ENCODE assay signal across 27 cellular contexts in genomic region chr4:155954939-155955338, GRCh38. TPM values are rescaled to one million over a fixed set of nuclear protein-coding genes. Genes with fewer than 3 reads are reported as not detected.
DNase-seq lines count a peak whose midpoint lies in the region; ATAC-seq, FAIRE-seq and TF ChIP-seq lines count a peak whose summit lies in the region.
"Had no signal": no experiment of that assay in that cellular context is flagged by ENCODE, and none has a peak within 500 bp of the region (broad histone marks: within the 10 kb centered on the region; RNA-seq: fewer than 3 reads in every experiment).

No MANE protein-coding gene starts in this region.

- H2BK120ac ChIP-seq in IMR-90 (ENCODE audit: low read depth, low read length), result no peak overlapping the region

- peaks cover 5% of the 10 kb centered on the region for H3K36me3 Mint-ChIP-seq in activated T-cell treated with anti-CD3 and anti-CD28 coated beads, Interleukin-2, amount 50 U/mL, for 24 hours (ENCODE audit: low read depth)
- H3K36me3 Mint-ChIP-seq in immature natural killer cell, result no peaks in the 10 kb centered on the region
- no peaks in the 10 kb centered on the region for H3K36me3 Mint-ChIP-seq in activated CD8-positive, alpha-beta T cell treated with anti-CD3 and anti-CD28 coated beads for 36 hours (ENCODE audit: low read depth)
- H3K36me3 Mint-ChIP-seq: naive B cell had no signal

- no peak for TF ChIP-seq POLR2A in IMR-90 (IDR thresholded peaks at IDR 0.05; ENCODE audit: low read depth, low read length)

- dilution Hi-C loops in IMR-90 (cut with HindIII; ENCODE audit: low sequenced_read_pairs, unreplicated experiment), result no loop called here

- no peak overlapping the region for H2BK20ac ChIP-seq in IMR-90 (ENCODE audit: low read depth, low read length)

- no peaks in the 10 kb centered on the region for H3K27me3 ChIP-seq in IMR-90 (ENCODE audit: control insufficient read depth, insufficient read depth, low read length)
- no peaks in the 10 kb centered on the region for H3K27me3 ChIP-seq in pancreas
- H3K27me3 ChIP-seq: upper lobe of right lung had no signal

- no peak for TF ChIP-seq RAD21 in IMR-90 (IDR thresholded peaks at IDR 0.05; ENCODE audit: low read length)

- ATAC-seq in IMR-90 (ENCODE audit: low read depth) (no peak), pancreas (no peak), HG02884 (IDR thresholded peaks at IDR 0.05; ENCODE audit: unreplicated experiment) (no peak), HG02588 (IDR thresholded peaks at IDR 0.05; ENCODE audit: unreplicated experiment) (no peak)
- ATAC-seq in activated CD8-positive, alpha-beta T cell treated with anti-CD3 and anti-CD28 coated beads for 36 hours, result no peak
- ATAC-seq: activated CD4-positive, alpha-beta T cell treated with anti-CD3 and anti-CD28 coated beads for 36 hours; activated naive CD4-positive, alpha-beta T cell treated with anti-CD3 and anti-CD28 coated beads, Interleukin-2, amount 50 U/mL, for 72 hours; GM12878; Panc1; sciatic nerve; upper lobe of right lung had no signal

- H3K9ac ChIP-seq in IMR-90 (ENCODE audit: low read depth, low read length), result no peak overlapping the region
- H3K9ac ChIP-seq: parathyroid adenoma had no signal

- H3K56ac ChIP-seq in IMR-90 (ENCODE audit: extremely low read depth, insufficient read depth, low read length), result no peak overlapping the region

- H3K9me3 ChIP-seq in IMR-90 (ENCODE audit: control insufficient read depth, insufficient read depth, low read length), result no peaks in the 10 kb centered on the region
- H3K9me3 ChIP-seq in pancreas, result no peaks in the 10 kb centered on the region
- H3K9me3 ChIP-seq: upper lobe of right lung had no signal

- no peak overlapping the region for H2AK5ac ChIP-seq in IMR-90 (ENCODE audit: low read depth, low read length)

- WGBS in IMR-90 (ENCODE audit: extremely low coverage in 2 of 2, insufficient read length in 1 of 2), 2 experiments, result no CpG with 5 or more reads among the region's 4 CpGs
- WGBS in pancreas, 2 donors, result 52 to 55% methylated on average over 4 of the region's 4 CpGs

- no peak overlapping the region for H3K23ac ChIP-seq in IMR-90 (ENCODE audit: low read depth, low read length)

- no peak overlapping the region for H4K5ac ChIP-seq in IMR-90 (ENCODE audit: low read depth, low read length)

- no peak overlapping the region for H4K8ac ChIP-seq in IMR-90 (ENCODE audit: low read depth in 2 of 2, low read length in 2 of 2)

- no peak overlapping the region for H2AK9ac ChIP-seq in IMR-90 (replicated peaks; ENCODE audit: low read depth, low read length, poor library complexity)

- intact Hi-C loops in IMR-90 (cut with micrococcal nuclease) (loop anchor here (10.0 kb wide), 1 partner anchor 1010 kb away; no protein-coding TSS in a partner anchor), pancreas (cut with DNase I) (loop anchor here in 1 of 3 donors (5.0 kb wide), 1 partner anchor 148 kb away; no protein-coding TSS in a partner anchor)
- intact Hi-C loops in activated CD8-positive, alpha-beta T cell treated with anti-CD3 and anti-CD28 coated beads for 36 hours (cut with micrococcal nuclease), result no loop called here

- H4K20me1 ChIP-seq in IMR-90 (ENCODE audit: insufficient read depth, low read length), result no peaks in the 10 kb centered on the region

- H3K4me2 ChIP-seq in IMR-90 (ENCODE audit: low read depth, low read length), result no peak overlapping the region

- H3K18ac ChIP-seq in IMR-90 (ENCODE audit: low read depth, low read length), result no peak overlapping the region

- BruUV-seq in IMR-90 (replicated peaks; lab: Mats Ljungman, UMichigan), result no TSS peak

- peaks cover 6% of the 10 kb centered on the region; the same call in 1 of the 2 replicates for H3K4me1 ChIP-seq in IMR-90 (ENCODE audit: control insufficient read depth, insufficient read depth, low read length)
- H3K4me1 ChIP-seq in pancreas, result peaks cover 0 to 4% (median 0%) of the 10 kb centered on the region in 3 donors
- H3K4me1 ChIP-seq: parathyroid adenoma had no signal

- H3K4me3 ChIP-seq in IMR-90 (ENCODE audit: insufficient read depth, low read depth, low read length) (no peak overlapping the region), pancreas (no peak overlapping the region)

- no peak overlapping the region for H3K4me3 Mint-ChIP-seq in activated T-cell treated with anti-CD3 and anti-CD28 coated beads, Interleukin-2, amount 50 U/mL, for 24 hours
- H3K4me3 Mint-ChIP-seq in immature natural killer cell, result peak overlapping the region; percentile 43 to 97 (median 54)
- H3K4me3 Mint-ChIP-seq in activated CD8-positive, alpha-beta T cell treated with anti-CD3 and anti-CD28 coated beads for 36 hours, result no peak overlapping the region

- H3K14ac ChIP-seq in IMR-90 (replicated peaks; ENCODE audit: low read depth, low read length), result no peak overlapping the region

- no peak overlapping the region for H3K4ac ChIP-seq in IMR-90 (ENCODE audit: low read depth, low read length)

- no peak overlapping the region for H2BK15ac ChIP-seq in IMR-90 (ENCODE audit: low read depth, low read length)

- no peaks in the 10 kb centered on the region for H3K9me3 Mint-ChIP-seq in activated T-cell treated with anti-CD3 and anti-CD28 coated beads, Interleukin-2, amount 50 U/mL, for 24 hours
- H3K9me3 Mint-ChIP-seq in immature natural killer cell, result no peaks in the 10 kb centered on the region
- H3K9me3 Mint-ChIP-seq in activated CD8-positive, alpha-beta T cell treated with anti-CD3 and anti-CD28 coated beads for 36 hours, result no peaks in the 10 kb centered on the region
- H3K9me3 Mint-ChIP-seq: activated naive CD4-positive, alpha-beta T cell treated with anti-CD3 and anti-CD28 coated beads, Interleukin-2, amount 50 U/mL, for 72 hours; activated T-helper 1 cell treated with anti-CD3 and anti-CD28 coated beads, Interleukin-12 subunit alpha, Interleukin-12 subunit beta, Interleukin-2, Interleukin-4 antibody, amounts not matched to agents 30 ng/mL and 10 ng/mL and 1 ng/mL, durations not matched to agents 14 hours and 24 hours and 36 hours; naive B cell had no signal

- in situ Hi-C loops in IMR-90 (cut with MboI; ENCODE audit: low sequenced_read_pairs), result loop anchor here (5.0 to 25.0 kb wide), 5 partner anchors 148 to 1007 kb away; partner anchors contain the start of gene PDGFC

- no peak overlapping the region for H4K91ac ChIP-seq in IMR-90 (ENCODE audit: insufficient read depth, low read depth, low read length)

- CTCF ChIA-PET in IMR-90 (lab: Yijun Ruan, JAX), result no interaction called here
- CTCF ChIA-PET in activated CD8-positive, alpha-beta T cell treated with anti-CD3 and anti-CD28 coated beads for 36 hours (lab: Charles Lee), result no interaction called here

- POLR2A ChIA-PET in IMR-90 (lab: Charles Lee; ENCODE audit: unreplicated experiment), result no interaction called here
- POLR2A ChIA-PET in activated CD8-positive, alpha-beta T cell treated with anti-CD3 and anti-CD28 coated beads for 36 hours (lab: Charles Lee), result no interaction called here

- no peak overlapping the region for H2AFZ ChIP-seq in IMR-90 (replicated peaks; ENCODE audit: low read length, poor library complexity)

- peaks cover 4% of the 10 kb centered on the region for H3K9me1 ChIP-seq in IMR-90 (ENCODE audit: insufficient read depth, low read length)

- peak overlapping the region; percentile 2 for H3K27ac Mint-ChIP-seq in activated T-cell treated with anti-CD3 and anti-CD28 coated beads, Interleukin-2, amount 50 U/mL, for 24 hours
- peak overlapping the region in 5 of 6 donors; percentile 19 to 97 (median 96) for H3K27ac Mint-ChIP-seq in immature natural killer cell
- no peak overlapping the region for H3K27ac Mint-ChIP-seq in activated CD8-positive, alpha-beta T cell treated with anti-CD3 and anti-CD28 coated beads for 36 hours

- no peak for TF ChIP-seq CTCF in IMR-90 (conservative IDR thresholded peaks at IDR 0.05; ENCODE audit: low read depth, low read length)
- TF ChIP-seq CTCF in pancreas (IDR thresholded peaks at IDR 0.05), result no peak
- no peak for TF ChIP-seq CTCF in activated CD8-positive, alpha-beta T cell treated with anti-CD3 and anti-CD28 coated beads for 36 hours (IDR thresholded peaks at IDR 0.05)

- DNase-seq in activated T-cell treated with anti-CD3 and anti-CD28 coated beads, Interleukin-2, amount 50 U/mL, for 24 hours, result no peak
- DNase-seq in activated T-cell treated with anti-CD3 and anti-CD28 coated beads for 4 hours, result no peak
- peak; percentile 45 for DNase-seq in IMR-90
- no peak for DNase-seq in immature natural killer cell
- DNase-seq in pancreas, result no peak
- no peak for DNase-seq in activated CD8-positive, alpha-beta T cell treated with anti-CD3 and anti-CD28 coated beads for 36 hours
- DNase-seq: activated CD4-positive, alpha-beta T cell treated with anti-CD3 and anti-CD28 coated beads for 36 hours; AML-193; Karpas-422; naive B cell; NCI-H1694; NCI-H2171; NCI-H526 treated with DMSO at 0.1 percent for 48 hours; SIG-M5; upper lobe of right lung had no signal

- no peak overlapping the region for H2BK5ac ChIP-seq in IMR-90 (ENCODE audit: low read depth, low read length, poor library complexity, severe bottlenecking)

- H3K27ac ChIP-seq in IMR-90 (ENCODE audit: insufficient read depth, low read length) (no peak overlapping the region), pancreas (no peak overlapping the region)
- H3K27ac ChIP-seq: epithelial cell of prostate, parathyroid adenoma had no signal

- H3K36me3 ChIP-seq in IMR-90 (ENCODE audit: control insufficient read depth, insufficient read depth, low read length) (no peaks in the 10 kb centered on the region), pancreas (no peaks in the 10 kb centered on the region)
- H3K36me3 ChIP-seq: upper lobe of right lung had no signal

- no peaks in the 10 kb centered on the region for H3K79me1 ChIP-seq in IMR-90 (ENCODE audit: low read depth in 1 of 2, low read length in 2 of 2)

- H3K4me1 Mint-ChIP-seq in activated T-cell treated with anti-CD3 and anti-CD28 coated beads, Interleukin-2, amount 50 U/mL, for 24 hours (ENCODE audit: low read depth), result peaks cover 21% of the 10 kb centered on the region
- peaks cover 18 to 38% of the 10 kb centered on the region in 2 donors for H3K4me1 Mint-ChIP-seq in immature natural killer cell
- H3K4me1 Mint-ChIP-seq in activated CD8-positive, alpha-beta T cell treated with anti-CD3 and anti-CD28 coated beads for 36 hours (ENCODE audit: low read depth), result peaks cover 10% of the 10 kb centered on the region

- FAIRE-seq in pancreas (lab: Jason Lieb, UNC), result peak; percentile 88
- FAIRE-seq: H54 had no signal

- peaks cover 5% of the 10 kb centered on the region for H3K27me3 Mint-ChIP-seq in activated T-cell treated with anti-CD3 and anti-CD28 coated beads, Interleukin-2, amount 50 U/mL, for 24 hours
- H3K27me3 Mint-ChIP-seq in immature natural killer cell (ENCODE audit: low read depth in 3 of 3), result peaks cover 6 to 11% (median 8%) of the 10 kb centered on the region in 3 donors
- H3K27me3 Mint-ChIP-seq in activated CD8-positive, alpha-beta T cell treated with anti-CD3 and anti-CD28 coated beads for 36 hours, result peaks cover 4% of the 10 kb centered on the region

RNA-seq across cellular contexts. Expression of gene CTSO, which starts 1.3 kb away (rescaled TPM):
- total RNA-seq in IMR-90 (2012; rRNA removed), result 2.9 and 3.6 TPM in 2 replicates
- 3.4 and 3.9 TPM in 2 replicates for polyA plus RNA-seq in IMR-90 (2012; rRNA removed)
- polyA plus RNA-seq in IMR-90 (2012; cell fraction: cytosol; rRNA removed), result 1.7 and 2.1 TPM in 2 replicates
- 0.48 and 3.7 TPM in 2 replicates for polyA plus RNA-seq in IMR-90 (2012; cell fraction: nucleus; rRNA removed; ENCODE audit: low replicate concordance)
- polyA plus RNA-seq in immature natural killer cell, result 10 to 100 TPM; 44.7 to 88.0 (median 58.1) TPM
- 10 to 100 TPM in 3 of 6 donors, 1 to 10 TPM in 3; 5.8 to 15.3 (median 8.5) TPM for total RNA-seq in pancreas
- polyA plus RNA-seq in pancreas, result 10 to 100 TPM in 1 of 2 donors, 1 to 10 TPM in 1; 3.3 to 16.1 TPM
- total RNA-seq in activated CD8-positive, alpha-beta T cell treated with anti-CD3 and anti-CD28 coated beads for 36 hours, result 1 to 10 TPM; 3.4 to 3.7 TPM

RNA-seq across cellular contexts. Expression of gene TDO2, which starts 51.4 kb away (rescaled TPM):
- total RNA-seq in IMR-90 (2012; rRNA removed), result 0.18 and 0.28 TPM in 2 replicates
- 0.09 and 0.19 TPM in 2 replicates for polyA plus RNA-seq in IMR-90 (2012; rRNA removed)
- 0.02 TPM in 1 of 2 replicates, not detected in the other for polyA plus RNA-seq in IMR-90 (2012; cell fraction: cytosol; rRNA removed)
- 0.03 and 0.46 TPM in 2 replicates for polyA plus RNA-seq in IMR-90 (2012; cell fraction: nucleus; rRNA removed; ENCODE audit: low replicate concordance)
- not detected for polyA plus RNA-seq in immature natural killer cell
- total RNA-seq in pancreas, result 1 to 10 TPM in 1 of 6 donors, under 1 TPM in 2, not detected in 3; 0.40 to 1.4 (median 0.57) TPM
- under 1 TPM in 1 of 2 donors, not detected in 1; 0.35 TPM for polyA plus RNA-seq in pancreas
- total RNA-seq in activated CD8-positive, alpha-beta T cell treated with anti-CD3 and anti-CD28 coated beads for 36 hours, result not detected
- total RNA-seq: activated CD4-positive, alpha-beta T cell treated with anti-CD3 and anti-CD28 coated beads for 36 hours; activated naive CD4-positive, alpha-beta T cell treated with anti-CD3 and anti-CD28 coated beads, Interleukin-2, amount 50 U/mL, for 72 hours; activated T-helper 1 cell treated with anti-CD3 and anti-CD28 coated beads, Interleukin-12 subunit alpha, Interleukin-12 subunit beta, Interleukin-2, Interleukin-4 antibody, amounts not matched to agents 30 ng/mL and 10 ng/mL and 1 ng/mL, durations not matched to agents 14 hours and 24 hours and 36 hours; mesenteric fat pad; sciatic nerve; T-helper 1 cell treated with Interleukin-12 subunit alpha and Interleukin-12 subunit beta and Interleukin-4 antibody, amounts not matched to agents 30 ng/mL and 1 ng/mL, for 36 hours had no signal

Comparison
In these comparisons a context has a peak if more than half of its experiments do, and no peak if none do; other contexts are left out.
1. H3K4me3 Mint-ChIP-seq: peak in immature natural killer cell (5 of 5); none in activated T-cell treated with anti-CD3 and anti-CD28 coated beads, Interleukin-2, amount 50 U/mL, for 24 hours (single experiment) and activated CD8-positive, alpha-beta T cell treated with anti-CD3 and anti-CD28 coated beads for 36 hours (single experiment).